ENCODE assay signal across 25 cellular contexts in genomic region chr3:70156808-70157207, GRCh38.
DNase-seq lines count a peak whose midpoint lies in the region; ATAC-seq, FAIRE-seq and TF ChIP-seq lines count a peak whose summit lies in the region.
"Had no signal": no experiment of that assay in that cellular context is flagged by ENCODE, and none has a peak within 500 bp of the region (broad histone marks: within the 10 kb centered on the region; RNA-seq: fewer than 3 reads in every experiment).

No MANE protein-coding gene starts in this region.

- FAIRE-seq in HepG2 (lab: Jason Lieb, UNC) = no peak
- FAIRE-seq: GM12878, GM12892, GM18507 had no signal

- TF ChIP-seq EP300 in HepG2 (IDR thresholded peaks at IDR 0.05; ENCODE audit: low read depth in 2 of 2, low read length in 2 of 2) = no peak
- TF ChIP-seq EP300 in HepG2 (CRISPR knock-in tag; IDR thresholded peaks at IDR 0.05; ENCODE audit: borderline replicate concordance) = no peak

- H3K4me1 ChIP-seq in HepG2 (ENCODE audit: insufficient read depth, low read length) (no peaks in the 10 kb centered on the region), right lobe of liver (no peaks in the 10 kb centered on the region), OCI-LY3 (ENCODE audit: low read length) (peaks cover 39% of the 10 kb centered on the region)
- H3K4me1 ChIP-seq: BE2C, BLaER1 had no signal

- POLR2A ChIA-PET in HepG2 (lab: Yijun Ruan, JAX) = no interaction called here

- H3K79me2 ChIP-seq in HepG2 (ENCODE audit: insufficient read depth, low read length) (no peaks in the 10 kb centered on the region), OCI-LY3 (ENCODE audit: low read length) (no peaks in the 10 kb centered on the region)

- no peaks in the 10 kb centered on the region for H4K20me1 ChIP-seq in HepG2 (ENCODE audit: insufficient read depth, low read length)
- H4K20me1 ChIP-seq in OCI-LY3 (ENCODE audit: insufficient read depth, low read length) = no peaks in the 10 kb centered on the region
- H4K20me1 ChIP-seq: BLaER1 had no signal

- H3K36me3 ChIP-seq in HepG2 (replicated peaks in 1 of 2; ENCODE audit: control insufficient read depth in 1 of 2, insufficient read depth in 2 of 2, low read length in 2 of 2) (no peaks in the 10 kb centered on the region), right lobe of liver (no peaks in the 10 kb centered on the region), OCI-LY3 (replicated peaks; ENCODE audit: low read depth, low read length) (no peaks in the 10 kb centered on the region)
- H3K36me3 ChIP-seq: BE2C, BLaER1 had no signal

- no peak overlapping the region for H3K27ac ChIP-seq in HepG2 (ENCODE audit: extremely low read length, insufficient read depth, low read length)
- no peak overlapping the region for H3K27ac ChIP-seq in right lobe of liver
- H3K27ac ChIP-seq in OCI-LY3 (ENCODE audit: low read length) = no peak overlapping the region
- H3K27ac ChIP-seq: 22Rv1, BLaER1 had no signal

- CTCF ChIA-PET in HepG2 (lab: Yijun Ruan, JAX; ENCODE audit: low intra/inter-chr PET ratio, low total read pairs) = no interaction called here

- H3K27ac Mint-ChIP-seq in chondrocyte (ENCODE audit: unreplicated experiment) = no peak overlapping the region
- H3K27ac Mint-ChIP-seq: CD14-positive monocyte; CD4-positive, alpha-beta memory T cell; CD4-positive, CD25-positive, alpha-beta regulatory T cell; CD8-positive, alpha-beta memory T cell had no signal

- TF ChIP-seq POLR2A in HepG2 (IDR thresholded peaks at IDR 0.05; ENCODE audit: insufficient read depth in 1 of 2, low read depth in 2 of 2, low read length in 2 of 2) (no peak), right lobe of liver (IDR thresholded peaks at IDR 0.05) (no peak)

- ATAC-seq in HepG2 (no peak), right lobe of liver (no peak)
- ATAC-seq: GM12878 had no signal

- H3K27me3 ChIP-seq in HepG2 (ENCODE audit: control insufficient read depth in 1 of 2, insufficient read depth in 2 of 2, low read length in 2 of 2) (no peaks in the 10 kb centered on the region), right lobe of liver (no peaks in the 10 kb centered on the region), OCI-LY3 (ENCODE audit: low read depth, low read length) (no peaks in the 10 kb centered on the region; the same call in 1 of the 2 replicates)
- H3K27me3 ChIP-seq: BLaER1 had no signal

- WGBS in HepG2 (ENCODE audit: low lambda C conversion rate) = 0% methylated on average over 1 of the region's 1 CpG
- WGBS in right lobe of liver (ENCODE audit: insufficient coverage, low coverage, low lambda C conversion rate, missing lambda C conversion rate) = 62% methylated on average over 1 of the region's 1 CpG

- BruUV-seq in HepG2 (replicated peaks; lab: Mats Ljungman, UMichigan) = no TSS peak

- H3K4me2 ChIP-seq in HepG2 (ENCODE audit: low read depth, low read length) (no peak overlapping the region), OCI-LY3 (ENCODE audit: low read length) (0 out of 2 replicates have a peak overlapping the region, but pooled peaks have one; percentile 21)
- H3K4me2 ChIP-seq: BLaER1 had no signal

- H2AFZ ChIP-seq in HepG2 (ENCODE audit: low read length) = no peak overlapping the region
- no peak overlapping the region for H2AFZ ChIP-seq in OCI-LY3 (ENCODE audit: low read depth, low read length)

- intact Hi-C loops in HepG2 (cut with micrococcal nuclease; ENCODE audit: unreplicated experiment) = no loop called here
- intact Hi-C loops in right lobe of liver (cut with DNase I) = no loop called here

- in situ Hi-C loops in HepG2 (cut with HindIII; ENCODE audit: extremely low pct_ligation_motif_present, low pct_unique_long_range_greater_than_20kb) = no loop called here

- H3K4me3 Mint-ChIP-seq in chondrocyte (ENCODE audit: unreplicated experiment) = no peak overlapping the region
- H3K4me3 Mint-ChIP-seq: CD4-positive, alpha-beta memory T cell; CD4-positive, CD25-positive, alpha-beta regulatory T cell; CD8-positive, alpha-beta memory T cell had no signal

- H3K4me3 ChIP-seq in HepG2 (replicated peaks in 1 of 3; ENCODE audit: insufficient read depth in 1 of 3, low read depth in 2 of 3, low read length in 3 of 3) (no peak overlapping the region), right lobe of liver (no peak overlapping the region), OCI-LY3 (ENCODE audit: low read length) (no peak overlapping the region)
- H3K4me3 ChIP-seq: BLaER1, GM12878 had no signal

- TF ChIP-seq RAD21 in HepG2 (CRISPR knock-in tag; IDR thresholded peaks at IDR 0.05) = no peak

- H3K9ac ChIP-seq in HepG2 (ENCODE audit: insufficient read depth, low read depth, low read length) = no peak overlapping the region
- H3K9ac ChIP-seq in OCI-LY3 (ENCODE audit: low read length) = no peak overlapping the region
- H3K9ac ChIP-seq: BLaER1 had no signal

- H3K9me3 Mint-ChIP-seq in chondrocyte (ENCODE audit: low read depth) = no peaks in the 10 kb centered on the region
- H3K9me3 Mint-ChIP-seq: CD14-positive monocyte had no signal

- DNase-seq in HepG2 (ENCODE audit: low spot score) (no peak), right lobe of liver (no peak), NCI-H1048 (lab: John Stamatoyannopoulos, UW) (no peak), chondrocyte (ENCODE audit: low spot score) (no peak)
- DNase-seq: ACHN; BE2C; C1 segment of cervical spinal cord; CD4-positive, alpha-beta memory T cell; CD4-positive, CD25-positive, alpha-beta regulatory T cell; CD8-positive, alpha-beta memory T cell; COR-L47; DMS 273 treated with DMSO at 0.1 percent for 48 hours; DMS153; DMS53; DMS79; DND-41; EL; GDM1 had no signal

- no peak for TF ChIP-seq CTCF in HepG2 (CRISPR knock-in tag; IDR thresholded peaks at IDR 0.05)
- TF ChIP-seq CTCF in right lobe of liver (IDR thresholded peaks at IDR 0.05) = no peak
- no peak for TF ChIP-seq CTCF in OCI-LY3 (IDR thresholded peaks at IDR 0.05; ENCODE audit: low read depth, low read length)
- TF ChIP-seq CTCF in chondrocyte (IDR thresholded peaks at IDR 0.05) = no peak

- no peaks in the 10 kb centered on the region for H3K9me3 ChIP-seq in HepG2 (ENCODE audit: low read length)
- no peaks in the 10 kb centered on the region for H3K9me3 ChIP-seq in right lobe of liver
- peaks cover 7% of the 10 kb centered on the region; the same call in 1 of the 2 replicates for H3K9me3 ChIP-seq in OCI-LY3 (ENCODE audit: insufficient read depth, low read length)
- H3K9me3 ChIP-seq: BE2C, BLaER1 had no signal

- no peaks in the 10 kb centered on the region for H3K4me1 Mint-ChIP-seq in chondrocyte (ENCODE audit: low read depth)
- H3K4me1 Mint-ChIP-seq: CD14-positive monocyte; CD4-positive, alpha-beta memory T cell; CD4-positive, CD25-positive, alpha-beta regulatory T cell; CD8-positive, alpha-beta memory T cell had no signal

- H3K36me3 Mint-ChIP-seq in chondrocyte (ENCODE audit: low read depth) = no peaks in the 10 kb centered on the region
- H3K36me3 Mint-ChIP-seq: CD14-positive monocyte; CD4-positive, alpha-beta memory T cell; CD4-positive, CD25-positive, alpha-beta regulatory T cell; CD8-positive, alpha-beta memory T cell had no signal

- H3K27me3 Mint-ChIP-seq in chondrocyte (ENCODE audit: low read depth) = peaks cover 48% of the 10 kb centered on the region
- H3K27me3 Mint-ChIP-seq: CD4-positive, alpha-beta memory T cell; CD8-positive, alpha-beta memory T cell had no signal

TF ChIP-seq in HepG2, 621 proteins besides CTCF, POLR2A, EP300 and RAD21 (continues in another document):
- TF ChIP-seq MAFK (conservative IDR thresholded peaks at IDR 0.05 in 1 of 2, IDR thresholded peaks at IDR 0.05 in 1 of 2; ENCODE audit: low read length in 2 of 2) (peak; percentile 45 to 60), ZNF350 (CRISPR knock-in tag; IDR thresholded peaks at IDR 0.05; ENCODE audit: borderline replicate concordance, low read depth) (no peak), DBP (CRISPR knock-in tag; IDR thresholded peaks at IDR 0.05; ENCODE audit: not compliant biosample characterization) (no peak), CSRNP1 (CRISPR knock-in tag; IDR thresholded peaks at IDR 0.05) (no peak), CCAR2 (optimal IDR thresholded peaks at IDR 0.05; ENCODE audit: low read depth, low read length) (no peak), XBP1 (CRISPR knock-in tag; IDR thresholded peaks at IDR 0.05) (no peak), ZBTB2 (CRISPR knock-in tag; IDR thresholded peaks at IDR 0.05; ENCODE audit: low read depth) (no peak)
- TF ChIP-seq, protein P1, sequence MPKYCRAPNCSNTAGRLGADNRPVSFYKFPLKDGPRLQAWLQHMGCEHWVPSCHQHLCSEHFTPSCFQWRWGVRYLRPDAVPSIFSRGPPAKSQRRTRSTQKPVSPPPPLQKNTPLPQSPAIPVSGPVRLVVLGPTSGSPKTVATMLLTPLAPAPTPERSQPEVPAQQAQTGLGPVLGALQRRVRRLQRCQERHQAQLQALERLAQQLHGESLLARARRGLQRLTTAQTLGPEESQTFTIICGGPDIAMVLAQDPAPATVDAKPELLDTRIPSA (CRISPR knock-in tag; IDR thresholded peaks at IDR 0.05; ENCODE audit: borderline replicate concordance) = no peak
